ENCODE assay signal across 1 cellular context in the genomic region with DNA sequence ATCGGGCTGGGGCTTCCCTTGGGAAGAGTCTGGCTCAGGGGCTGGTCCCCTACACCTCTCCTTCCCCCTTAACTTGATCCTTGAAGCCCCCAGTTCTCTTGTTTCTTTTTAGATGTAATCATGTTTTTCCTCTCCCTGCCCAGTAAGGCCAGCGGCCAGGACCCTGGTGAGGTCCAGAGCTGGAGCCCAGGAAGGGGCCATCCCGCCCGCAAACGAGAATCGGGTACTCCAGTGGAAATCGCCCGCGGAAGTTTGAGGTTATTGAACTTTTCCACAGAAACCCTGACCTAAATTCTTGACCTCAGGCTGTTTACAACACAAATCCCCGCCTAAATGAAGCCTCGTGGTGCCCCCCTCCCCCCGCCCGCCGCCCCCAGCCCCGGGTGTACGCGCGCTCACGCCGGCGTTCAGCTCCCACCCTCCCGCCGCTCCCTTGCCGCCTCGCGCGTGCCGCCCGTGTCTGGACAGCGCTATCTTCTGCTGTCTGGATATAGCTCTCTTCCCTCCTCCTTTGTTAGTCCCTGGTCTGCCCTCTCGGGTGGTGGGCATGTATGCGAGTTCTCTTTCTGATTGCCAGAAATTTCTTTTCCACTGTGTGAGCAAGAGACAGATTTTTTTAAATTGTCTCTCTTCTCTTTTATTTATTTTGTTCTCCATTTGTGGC.
TF ChIP-seq lines count a peak whose summit lies in the region.

No MANE protein-coding gene starts in this region.

TF ChIP-seq in H1, 55 proteins besides CTCF, POLR2A, EP300 and RAD21 (continued from another document):
- TF ChIP-seq, protein P1, sequence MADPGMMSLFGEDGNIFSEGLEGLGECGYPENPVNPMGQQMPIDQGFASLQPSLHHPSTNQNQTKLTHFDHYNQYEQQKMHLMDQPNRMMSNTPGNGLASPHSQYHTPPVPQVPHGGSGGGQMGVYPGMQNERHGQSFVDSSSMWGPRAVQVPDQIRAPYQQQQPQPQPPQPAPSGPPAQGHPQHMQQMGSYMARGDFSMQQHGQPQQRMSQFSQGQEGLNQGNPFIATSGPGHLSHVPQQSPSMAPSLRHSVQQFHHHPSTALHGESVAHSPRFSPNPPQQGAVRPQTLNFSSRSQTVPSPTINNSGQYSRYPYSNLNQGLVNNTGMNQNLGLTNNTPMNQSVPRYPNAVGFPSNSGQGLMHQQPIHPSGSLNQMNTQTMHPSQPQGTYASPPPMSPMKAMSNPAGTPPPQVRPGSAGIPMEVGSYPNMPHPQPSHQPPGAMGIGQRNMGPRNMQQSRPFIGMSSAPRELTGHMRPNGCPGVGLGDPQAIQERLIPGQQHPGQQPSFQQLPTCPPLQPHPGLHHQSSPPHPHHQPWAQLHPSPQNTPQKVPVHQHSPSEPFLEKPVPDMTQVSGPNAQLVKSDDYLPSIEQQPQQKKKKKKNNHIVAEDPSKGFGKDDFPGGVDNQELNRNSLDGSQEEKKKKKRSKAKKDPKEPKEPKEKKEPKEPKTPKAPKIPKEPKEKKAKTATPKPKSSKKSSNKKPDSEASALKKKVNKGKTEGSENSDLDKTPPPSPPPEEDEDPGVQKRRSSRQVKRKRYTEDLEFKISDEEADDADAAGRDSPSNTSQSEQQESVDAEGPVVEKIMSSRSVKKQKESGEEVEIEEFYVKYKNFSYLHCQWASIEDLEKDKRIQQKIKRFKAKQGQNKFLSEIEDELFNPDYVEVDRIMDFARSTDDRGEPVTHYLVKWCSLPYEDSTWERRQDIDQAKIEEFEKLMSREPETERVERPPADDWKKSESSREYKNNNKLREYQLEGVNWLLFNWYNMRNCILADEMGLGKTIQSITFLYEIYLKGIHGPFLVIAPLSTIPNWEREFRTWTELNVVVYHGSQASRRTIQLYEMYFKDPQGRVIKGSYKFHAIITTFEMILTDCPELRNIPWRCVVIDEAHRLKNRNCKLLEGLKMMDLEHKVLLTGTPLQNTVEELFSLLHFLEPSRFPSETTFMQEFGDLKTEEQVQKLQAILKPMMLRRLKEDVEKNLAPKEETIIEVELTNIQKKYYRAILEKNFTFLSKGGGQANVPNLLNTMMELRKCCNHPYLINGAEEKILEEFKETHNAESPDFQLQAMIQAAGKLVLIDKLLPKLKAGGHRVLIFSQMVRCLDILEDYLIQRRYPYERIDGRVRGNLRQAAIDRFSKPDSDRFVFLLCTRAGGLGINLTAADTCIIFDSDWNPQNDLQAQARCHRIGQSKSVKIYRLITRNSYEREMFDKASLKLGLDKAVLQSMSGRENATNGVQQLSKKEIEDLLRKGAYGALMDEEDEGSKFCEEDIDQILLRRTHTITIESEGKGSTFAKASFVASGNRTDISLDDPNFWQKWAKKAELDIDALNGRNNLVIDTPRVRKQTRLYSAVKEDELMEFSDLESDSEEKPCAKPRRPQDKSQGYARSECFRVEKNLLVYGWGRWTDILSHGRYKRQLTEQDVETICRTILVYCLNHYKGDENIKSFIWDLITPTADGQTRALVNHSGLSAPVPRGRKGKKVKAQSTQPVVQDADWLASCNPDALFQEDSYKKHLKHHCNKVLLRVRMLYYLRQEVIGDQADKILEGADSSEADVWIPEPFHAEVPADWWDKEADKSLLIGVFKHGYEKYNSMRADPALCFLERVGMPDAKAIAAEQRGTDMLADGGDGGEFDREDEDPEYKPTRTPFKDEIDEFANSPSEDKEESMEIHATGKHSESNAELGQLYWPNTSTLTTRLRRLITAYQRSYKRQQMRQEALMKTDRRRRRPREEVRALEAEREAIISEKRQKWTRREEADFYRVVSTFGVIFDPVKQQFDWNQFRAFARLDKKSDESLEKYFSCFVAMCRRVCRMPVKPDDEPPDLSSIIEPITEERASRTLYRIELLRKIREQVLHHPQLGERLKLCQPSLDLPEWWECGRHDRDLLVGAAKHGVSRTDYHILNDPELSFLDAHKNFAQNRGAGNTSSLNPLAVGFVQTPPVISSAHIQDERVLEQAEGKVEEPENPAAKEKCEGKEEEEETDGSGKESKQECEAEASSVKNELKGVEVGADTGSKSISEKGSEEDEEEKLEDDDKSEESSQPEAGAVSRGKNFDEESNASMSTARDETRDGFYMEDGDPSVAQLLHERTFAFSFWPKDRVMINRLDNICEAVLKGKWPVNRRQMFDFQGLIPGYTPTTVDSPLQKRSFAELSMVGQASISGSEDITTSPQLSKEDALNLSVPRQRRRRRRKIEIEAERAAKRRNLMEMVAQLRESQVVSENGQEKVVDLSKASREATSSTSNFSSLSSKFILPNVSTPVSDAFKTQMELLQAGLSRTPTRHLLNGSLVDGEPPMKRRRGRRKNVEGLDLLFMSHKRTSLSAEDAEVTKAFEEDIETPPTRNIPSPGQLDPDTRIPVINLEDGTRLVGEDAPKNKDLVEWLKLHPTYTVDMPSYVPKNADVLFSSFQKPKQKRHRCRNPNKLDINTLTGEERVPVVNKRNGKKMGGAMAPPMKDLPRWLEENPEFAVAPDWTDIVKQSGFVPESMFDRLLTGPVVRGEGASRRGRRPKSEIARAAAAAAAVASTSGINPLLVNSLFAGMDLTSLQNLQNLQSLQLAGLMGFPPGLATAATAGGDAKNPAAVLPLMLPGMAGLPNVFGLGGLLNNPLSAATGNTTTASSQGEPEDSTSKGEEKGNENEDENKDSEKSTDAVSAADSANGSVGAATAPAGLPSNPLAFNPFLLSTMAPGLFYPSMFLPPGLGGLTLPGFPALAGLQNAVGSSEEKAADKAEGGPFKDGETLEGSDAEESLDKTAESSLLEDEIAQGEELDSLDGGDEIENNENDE (IDR thresholded peaks at IDR 0.05; ENCODE audit: insufficient replicate concordance, low read length) = no peak
- no peak for TF ChIP-seq RBBP5 (IDR thresholded peaks at IDR 0.05; ENCODE audit: borderline replicate concordance, low read depth, low read length)
TF ChIP-seq in H1: peak in this region for 0.
